39 cellular contexts compared by ENCODE assay signal in the genomic region with DNA sequence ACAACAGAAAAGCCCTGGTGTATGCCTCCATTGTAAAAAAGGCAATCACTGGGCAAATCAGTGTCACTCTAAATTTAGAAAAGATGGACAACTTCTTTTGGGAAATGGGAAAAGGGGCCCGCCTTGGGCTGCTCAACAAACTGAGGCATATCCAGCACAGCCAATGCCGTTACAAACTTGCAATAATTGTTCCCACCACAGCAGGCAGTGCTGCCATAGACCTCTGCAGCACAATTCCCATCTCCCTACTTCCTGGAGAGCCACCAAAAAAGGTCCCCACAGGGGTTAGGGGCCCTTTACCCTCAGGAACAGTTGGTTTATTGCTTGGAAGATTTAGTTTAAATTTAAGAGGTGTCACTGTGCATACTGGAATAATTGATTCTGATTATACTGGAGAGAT. TPM values are rescaled to one million over a fixed set of nuclear protein-coding genes. Genes with fewer than 3 reads are reported as not detected.
"Had no signal": no experiment of that assay in that cellular context is flagged by ENCODE, and none has a peak within 500 bp of the region (broad histone marks: within the 10 kb centered on the region; RNA-seq: fewer than 3 reads in every experiment).

No MANE protein-coding gene starts in this region.

- H3K27me3 ChIP-seq: adrenal gland, ascending aorta, body of pancreas, brain microvascular endothelial cell, breast epithelium, cardiac muscle cell had no signal

- H3K4me3 ChIP-seq: adrenal gland, ascending aorta, body of pancreas, breast epithelium, cardiac muscle cell had no signal

- H3K9me3 ChIP-seq: adrenal gland, ascending aorta had no signal

- H3K27ac ChIP-seq: adrenal gland, ascending aorta, body of pancreas, brain microvascular endothelial cell, breast epithelium, cardiac muscle cell had no signal

- DNase-seq: activated effector memory CD4-positive, alpha-beta T cell treated with anti-CD3 and anti-CD28 coated beads, Interleukin-2, amount 50 U/mL, for 16 hours; activated effector memory CD4-positive, alpha-beta T cell treated with Interleukin-2 at 50 U/mL for 16 hours; activated gamma-delta T cell; activated gamma-delta T cell treated with Interleukin-2 at 50 U/mL for 16 hours; activated naive CD4-positive, alpha-beta T cell; activated naive CD4-positive, alpha-beta T cell treated with anti-CD3 and anti-CD28 coated beads for 36 hours; activated naive CD4-positive, alpha-beta T cell treated with anti-CD3 and anti-CD28 coated beads, Interleukin-2, amount 10 ng/mL, durations not matched to agents 7 days and 5 days; activated naive CD4-positive, alpha-beta T cell treated with anti-CD3 and anti-CD28 coated beads, Interleukin-2, amount 50 U/mL, for 16 hours; activated naive CD4-positive, alpha-beta T cell treated with Interleukin-2 at 50 U/mL for 16 hours; activated naive CD8-positive, alpha-beta T cell treated with anti-CD3 and anti-CD28 coated beads for 36 hours; activated naive CD8-positive, alpha-beta T cell treated with anti-CD3 and anti-CD28 coated beads, Interleukin-2, amount 10 ng/mL, durations not matched to agents 7 days and 5 days; activated naive CD8-positive, alpha-beta T cell treated with anti-CD3 and anti-CD28 coated beads, Interleukin-2, amount 50 U/mL, for 24 hours; activated T-cell treated with anti-CD3 and anti-CD28 coated beads, Interleukin-2, amount 50 U/mL, for 24 hours; activated T-cell treated with anti-CD3 and anti-CD28 coated beads, Interleukin-2, amount 50 U/mL, for 4 hours; activated T-cell treated with anti-CD3 and anti-CD28 coated beads, Interleukin-2, amount 50 U/mL, for 48 hours; activated T-cell treated with anti-CD3 and anti-CD28 coated beads, Interleukin-2, amount 50 U/mL, for 72 hours; adrenal gland; amniotic stem cell; amygdala; anterior cingulate cortex; aorta; body of pancreas; brain microvascular endothelial cell; caudate nucleus; central memory CD4-positive, alpha-beta T cell; cerebellar nuclear complex had no signal

- ATAC-seq: activated naive CD4-positive, alpha-beta T cell treated with anti-CD3 and anti-CD28 coated beads, Interleukin-2, amount 50 U/mL, for 72 hours; activated naive CD8-positive, alpha-beta T cell treated with anti-CD3 and anti-CD28 coated beads, Interleukin-2, amount 50 U/mL, for 24 hours; activated T-cell treated with anti-CD3 and anti-CD28 coated beads, Interleukin-2, amount 50 U/mL, for 4 hours; activated T-cell treated with anti-CD3 and anti-CD28 coated beads, Interleukin-2, amount 50 U/mL, for 72 hours; activated T-helper 17 cell treated with anti-CD3 and anti-CD28 coated beads, Interleukin-2, amount 50 U/mL, for 72 hours; body of pancreas had no signal

- FAIRE-seq: astrocyte, bronchial epithelial cell had no signal

- H3K4me1 ChIP-seq: adrenal gland, ascending aorta, body of pancreas, breast epithelium had no signal

- H3K36me3 ChIP-seq: adrenal gland, ascending aorta, brain microvascular endothelial cell, breast epithelium, cardiac muscle cell had no signal

RNA-seq across cellular contexts. Expression of a gene that starts 16.4 kb away (rescaled TPM):
- total RNA-seq: activated naive CD4-positive, alpha-beta T cell treated with anti-CD3 and anti-CD28 coated beads for 36 hours; activated naive CD4-positive, alpha-beta T cell treated with anti-CD3 and anti-CD28 coated beads, Interleukin-2, amount 50 U/mL, for 72 hours; activated naive CD8-positive, alpha-beta T cell treated with anti-CD3 and anti-CD28 coated beads for 36 hours; activated naive CD8-positive, alpha-beta T cell treated with anti-CD3 and anti-CD28 coated beads, Interleukin-2, amount 10 ng/mL, durations not matched to agents 7 days and 5 days; activated T-cell treated with anti-CD3 and anti-CD28 coated beads, Interleukin-2, amount 50 U/mL, for 4 hours; activated T-cell treated with anti-CD3 and anti-CD28 coated beads, Interleukin-2, amount 50 U/mL, for 72 hours; activated T-helper 1 cell treated with anti-CD3 and anti-CD28 coated beads, Interleukin-12 subunit alpha, Interleukin-12 subunit beta, Interleukin-2, Interleukin-4 antibody, amounts not matched to agents 30 ng/mL and 10 ng/mL and 1 ng/mL, durations not matched to agents 14 hours and 24 hours and 36 hours; activated T-helper 17 cell treated with anti-CD3 and anti-CD28 coated beads, Interleukin-2, amount 50 U/mL, for 72 hours; activated T-helper 2 cell treated with anti-CD3 and anti-CD28 coated beads, Interferon-gamma antibody, Interleukin-2, Interleukin-4, amounts not matched to agents 10 μg/mL and 5 μg/mL and 100 μg/mL, durations not matched to agents 14 hours and 24 hours and 36 hours; adrenal gland; aorta; ascending aorta; astrocyte; body of pancreas; breast epithelium; bronchial epithelial cell; cardiac muscle cell; cardiac septum; cerebellum; chondrocyte had no signal
- polyA plus RNA-seq: adipose tissue, adrenal gland, aorta, cardiac muscle cell had no signal

RNA-seq across cellular contexts. Expression of a gene that starts 26.7 kb away (rescaled TPM):
- total RNA-seq: activated naive CD4-positive, alpha-beta T cell treated with anti-CD3 and anti-CD28 coated beads for 36 hours; activated naive CD4-positive, alpha-beta T cell treated with anti-CD3 and anti-CD28 coated beads, Interleukin-2, amount 50 U/mL, for 72 hours; activated naive CD8-positive, alpha-beta T cell treated with anti-CD3 and anti-CD28 coated beads for 36 hours; activated naive CD8-positive, alpha-beta T cell treated with anti-CD3 and anti-CD28 coated beads, Interleukin-2, amount 10 ng/mL, durations not matched to agents 7 days and 5 days; activated T-cell treated with anti-CD3 and anti-CD28 coated beads, Interleukin-2, amount 50 U/mL, for 4 hours; activated T-helper 1 cell treated with anti-CD3 and anti-CD28 coated beads, Interleukin-12 subunit alpha, Interleukin-12 subunit beta, Interleukin-2, Interleukin-4 antibody, amounts not matched to agents 30 ng/mL and 10 ng/mL and 1 ng/mL, durations not matched to agents 14 hours and 24 hours and 36 hours; activated T-helper 17 cell treated with anti-CD3 and anti-CD28 coated beads, Interleukin-2, amount 50 U/mL, for 72 hours; activated T-helper 2 cell treated with anti-CD3 and anti-CD28 coated beads, Interferon-gamma antibody, Interleukin-2, Interleukin-4, amounts not matched to agents 10 μg/mL and 5 μg/mL and 100 μg/mL, durations not matched to agents 14 hours and 24 hours and 36 hours; ascending aorta; body of pancreas; cardiac muscle cell; cardiac septum; cerebellum; chondrocyte had no signal
- polyA plus RNA-seq: cardiac muscle cell had no signal

RNA-seq across cellular contexts. Expression of a gene that starts 36.6 kb away (rescaled TPM):
- total RNA-seq: activated naive CD4-positive, alpha-beta T cell treated with anti-CD3 and anti-CD28 coated beads for 36 hours; activated naive CD4-positive, alpha-beta T cell treated with anti-CD3 and anti-CD28 coated beads, Interleukin-2, amount 50 U/mL, for 72 hours; activated naive CD8-positive, alpha-beta T cell treated with anti-CD3 and anti-CD28 coated beads for 36 hours; activated naive CD8-positive, alpha-beta T cell treated with anti-CD3 and anti-CD28 coated beads, Interleukin-2, amount 10 ng/mL, durations not matched to agents 7 days and 5 days; activated T-cell treated with anti-CD3 and anti-CD28 coated beads, Interleukin-2, amount 50 U/mL, for 4 hours; activated T-cell treated with anti-CD3 and anti-CD28 coated beads, Interleukin-2, amount 50 U/mL, for 72 hours; activated T-helper 1 cell treated with anti-CD3 and anti-CD28 coated beads, Interleukin-12 subunit alpha, Interleukin-12 subunit beta, Interleukin-2, Interleukin-4 antibody, amounts not matched to agents 30 ng/mL and 10 ng/mL and 1 ng/mL, durations not matched to agents 14 hours and 24 hours and 36 hours; activated T-helper 17 cell treated with anti-CD3 and anti-CD28 coated beads, Interleukin-2, amount 50 U/mL, for 72 hours; activated T-helper 2 cell treated with anti-CD3 and anti-CD28 coated beads, Interferon-gamma antibody, Interleukin-2, Interleukin-4, amounts not matched to agents 10 μg/mL and 5 μg/mL and 100 μg/mL, durations not matched to agents 14 hours and 24 hours and 36 hours; aorta; ascending aorta; astrocyte; body of pancreas; bronchial epithelial cell; cardiac muscle cell; cardiac septum; cerebellum; chondrocyte had no signal
- polyA plus RNA-seq: adipose tissue, aorta, cardiac muscle cell had no signal
